ENCODE assay signal across 8 cellular contexts in genomic region chr1:1665815-1666251, GRCh38. TPM values are rescaled to one million over a fixed set of nuclear protein-coding genes. Genes with fewer than 3 reads are reported as not detected.
DNase-seq lines count a peak whose midpoint lies in the region; ATAC-seq and TF ChIP-seq lines count a peak whose summit lies in the region.

No MANE protein-coding gene starts in this region.

- POLR2A ChIA-PET in HEK293T (lab: Yijun Ruan, JAX) = interaction anchor here (1.1 kb wide), 1 partner anchor 21 kb away, joined by 3 read pairs; no protein-coding TSS in a partner anchor

- H3K27ac Mint-ChIP-seq in activated naive CD4-positive, alpha-beta T cell treated with anti-CD3 and anti-CD28 coated beads, Interleukin-2, amount 10 ng/mL, durations not matched to agents 7 days and 5 days = no peak overlapping the region

- TF ChIP-seq CTCF in lower lobe of right lung (IDR thresholded peaks at IDR 0.05) = peak; percentile 46

- no peaks in the 10 kb centered on the region for H3K27me3 ChIP-seq in lower lobe of right lung (ENCODE audit: low read depth)

- H3K27ac ChIP-seq in lower lobe of right lung = no peak overlapping the region

- no peaks in the 10 kb centered on the region for H3K27me3 Mint-ChIP-seq in activated naive CD4-positive, alpha-beta T cell treated with anti-CD3 and anti-CD28 coated beads, Interleukin-2, amount 10 ng/mL, durations not matched to agents 7 days and 5 days

- in situ Hi-C loops in ACHN (cut with HindIII; ENCODE audit: low pct_ligation_motif_present, low pct_unique_long_range_greater_than_20kb, low sequenced_read_pairs) = no loop called here

- no peak overlapping the region for H3K4me3 ChIP-seq in lower lobe of right lung

- H3K4me3 Mint-ChIP-seq in activated naive CD4-positive, alpha-beta T cell treated with anti-CD3 and anti-CD28 coated beads, Interleukin-2, amount 10 ng/mL, durations not matched to agents 7 days and 5 days = no peak overlapping the region

- H3K36me3 Mint-ChIP-seq in activated naive CD4-positive, alpha-beta T cell treated with anti-CD3 and anti-CD28 coated beads, Interleukin-2, amount 10 ng/mL, durations not matched to agents 7 days and 5 days = peaks cover 13% of the 10 kb centered on the region

- DNase-seq in ACHN (peak; percentile 8), HEK293T (ENCODE audit: extremely low spot score) (peak; percentile 64), lower lobe of right lung (peak; percentile 55), Kasumi-1 (lab: John Stamatoyannopoulos, UW) (no peak), DMS79 (lab: John Stamatoyannopoulos, UW) (no peak), hippocampal formation (lab: John Stamatoyannopoulos, UW) (no peak)
- DNase-seq in activated naive CD4-positive, alpha-beta T cell treated with anti-CD3 and anti-CD28 coated beads, Interleukin-2, amount 10 ng/mL, durations not matched to agents 7 days and 5 days = peak; percentile 46

- intact Hi-C loops in lower lobe of right lung (cut with DNase I) = no loop called here

- peaks cover 54% of the 10 kb centered on the region for H3K36me3 ChIP-seq in lower lobe of right lung

- peaks cover 15% of the 10 kb centered on the region for H3K4me1 Mint-ChIP-seq in activated naive CD4-positive, alpha-beta T cell treated with anti-CD3 and anti-CD28 coated beads, Interleukin-2, amount 10 ng/mL, durations not matched to agents 7 days and 5 days

- peaks cover 3% of the 10 kb centered on the region for H3K4me1 ChIP-seq in lower lobe of right lung

- no peaks in the 10 kb centered on the region for H3K9me3 Mint-ChIP-seq in activated naive CD4-positive, alpha-beta T cell treated with anti-CD3 and anti-CD28 coated beads, Interleukin-2, amount 10 ng/mL, durations not matched to agents 7 days and 5 days

- ATAC-seq in lower lobe of right lung (peak in 1 of 2 donors; percentile 20), HG03045 (IDR thresholded peaks at IDR 0.05; ENCODE audit: unreplicated experiment) (no peak)

- CTCF ChIA-PET in HEK293T (lab: Yijun Ruan, JAX) = interaction anchor here (1.0 kb wide), 1 partner anchor 12 kb away, joined by 3 read pairs; no protein-coding TSS in a partner anchor
- CTCF ChIA-PET in activated naive CD4-positive, alpha-beta T cell treated with anti-CD3 and anti-CD28 coated beads, Interleukin-2, amount 10 ng/mL, durations not matched to agents 7 days and 5 days (lab: Charles Lee) = interaction anchor here (1.5 kb wide), 1 partner anchor 12 kb away, joined by 5 read pairs; no protein-coding TSS in a partner anchor

- no peaks in the 10 kb centered on the region for H3K9me3 ChIP-seq in lower lobe of right lung

TF ChIP-seq in HEK293T, 16 proteins besides CTCF, POLR2A, EP300 and RAD21:
- TF ChIP-seq LEF1 (IDR thresholded peaks at IDR 0.05; ENCODE audit: borderline replicate concordance) = no peak
- TF ChIP-seq FOXM1 (IDR thresholded peaks at IDR 0.05; ENCODE audit: borderline replicate concordance) = no peak
- no peak for TF ChIP-seq HDGF (IDR thresholded peaks at IDR 0.05; ENCODE audit: borderline replicate concordance)
- no peak for TF ChIP-seq ZNF384 (IDR thresholded peaks at IDR 0.05)
- TF ChIP-seq FOXK2 (IDR thresholded peaks at IDR 0.05) = no peak
- no peak for TF ChIP-seq NFRKB (IDR thresholded peaks at IDR 0.05)
- TF ChIP-seq BHLHE40 (IDR thresholded peaks at IDR 0.05; ENCODE audit: borderline replicate concordance) = no peak
- no peak for TF ChIP-seq L3MBTL2 (conservative IDR thresholded peaks at IDR 0.05)

RNA-seq across cellular contexts. Expression of gene CDK11B, which starts 7.0 kb away (rescaled TPM):
- 23.0 TPM for total RNA-seq in lower lobe of right lung

RNA-seq across cellular contexts. Expression of gene SLC35E2B, which starts 26.8 kb away (rescaled TPM):
- total RNA-seq in lower lobe of right lung = 52.7 TPM

RNA-seq across cellular contexts. Expression of gene MMP23B, which starts 33.9 kb away (rescaled TPM):
- 27.2 TPM for total RNA-seq in lower lobe of right lung

RNA-seq across cellular contexts. Expression of gene MIB2, which starts 50.5 kb away (rescaled TPM):
- 82.5 TPM for total RNA-seq in lower lobe of right lung

RNA-seq across cellular contexts. Expression of gene CDK11A, which starts 58.3 kb away (rescaled TPM):
- 56.1 TPM for total RNA-seq in lower lobe of right lung

Comparison
In these comparisons a context has a peak if more than half of its experiments do, and no peak if none do; other contexts are left out.
1. DNase-seq: peak in ACHN (single experiment), HEK293T (single experiment), activated naive CD4-positive, alpha-beta T cell treated with anti-CD3 and anti-CD28 coated beads, Interleukin-2, amount 10 ng/mL, durations not matched to agents 7 days and 5 days (single experiment) and lower lobe of right lung (single experiment); none in Kasumi-1 (0 of 2), DMS79 (single experiment) and hippocampal formation (0 of 2).